20 cellular contexts compared by ENCODE assay signal in genomic region chr16:68100504-68100903, GRCh38. TPM values are rescaled to one million over a fixed set of nuclear protein-coding genes. Genes with fewer than 3 reads are reported as not detected.
DNase-seq lines count a peak whose midpoint lies in the region; ATAC-seq and TF ChIP-seq lines count a peak whose summit lies in the region.
"Had no signal": no experiment of that assay in that cellular context is flagged by ENCODE, and none has a peak within 500 bp of the region (broad histone marks: within the 10 kb centered on the region; RNA-seq: fewer than 3 reads in every experiment).

No MANE protein-coding gene starts in this region.

- peaks cover 38% of the 10 kb centered on the region for H3K4me1 ChIP-seq in CD4-positive, CD25-positive, alpha-beta regulatory T cell (ENCODE audit: control insufficient read depth, insufficient read depth, low read length, poor library complexity, severe bottlenecking)
- H3K4me1 ChIP-seq in Peyer's patch = peaks cover 0 to 16% (median 1%) of the 10 kb centered on the region in 4 donors
- H3K4me1 ChIP-seq: breast epithelium had no signal

- peaks cover 4% of the 10 kb centered on the region for H3K36me3 Mint-ChIP-seq in CD4-positive, CD25-positive, alpha-beta regulatory T cell
- peaks cover 45% of the 10 kb centered on the region for H3K36me3 Mint-ChIP-seq in activated naive CD8-positive, alpha-beta T cell treated with anti-CD3 and anti-CD28 coated beads, Interleukin-2, amount 10 ng/mL, durations not matched to agents 7 days and 5 days
- H3K36me3 Mint-ChIP-seq in naive thymus-derived CD8-positive, alpha-beta T cell = peaks cover 2 to 20% (median 10%) of the 10 kb centered on the region in 3 donors

- H3K36me3 ChIP-seq in CD4-positive, CD25-positive, alpha-beta regulatory T cell (ENCODE audit: control insufficient read depth, insufficient read depth, low read length) = peaks cover 3% of the 10 kb centered on the region
- no peaks in the 10 kb centered on the region for H3K36me3 ChIP-seq in Peyer's patch
- H3K36me3 ChIP-seq: breast epithelium, thyroid gland had no signal

- no peak for DNase-seq in activated CD4-positive, CD25-positive, alpha-beta regulatory T cell (lab: John Stamatoyannopoulos, UW)
- no peak for DNase-seq in CD4-positive, CD25-positive, alpha-beta regulatory T cell
- DNase-seq in activated naive CD8-positive, alpha-beta T cell treated with anti-CD3 and anti-CD28 coated beads, Interleukin-2, amount 10 ng/mL, durations not matched to agents 7 days and 5 days = no peak
- no peak for DNase-seq in naive thymus-derived CD8-positive, alpha-beta T cell
- DNase-seq in NCI-H2196 (lab: John Stamatoyannopoulos, UW; ENCODE audit: unreplicated experiment) (no peak), Peyer's patch (no peak), posterior cingulate gyrus (no peak)
- DNase-seq: 8988T; activated CD4-positive, alpha-beta T cell treated with anti-CD3 and anti-CD28 coated beads for 48 hours; activated effector memory CD4-positive, alpha-beta T cell treated with anti-CD3 and anti-CD28 coated beads, Interleukin-2, amount 50 U/mL, for 16 hours; amygdala; effector CD4-positive, alpha-beta T cell; GM23248; NCI-H1436; NCI-H748 treated with DMSO at 0.1 percent for 48 hours; nucleus accumbens; stomach had no signal

- no peaks in the 10 kb centered on the region for H3K27me3 Mint-ChIP-seq in CD4-positive, CD25-positive, alpha-beta regulatory T cell
- no peaks in the 10 kb centered on the region for H3K27me3 Mint-ChIP-seq in activated naive CD8-positive, alpha-beta T cell treated with anti-CD3 and anti-CD28 coated beads, Interleukin-2, amount 10 ng/mL, durations not matched to agents 7 days and 5 days
- H3K27me3 Mint-ChIP-seq in naive thymus-derived CD8-positive, alpha-beta T cell = no peaks in the 10 kb centered on the region

- peak overlapping the region; percentile 41 to 71 (median 53) for H3K4me3 Mint-ChIP-seq in CD4-positive, CD25-positive, alpha-beta regulatory T cell
- H3K4me3 Mint-ChIP-seq in activated naive CD8-positive, alpha-beta T cell treated with anti-CD3 and anti-CD28 coated beads, Interleukin-2, amount 10 ng/mL, durations not matched to agents 7 days and 5 days = no peak overlapping the region
- peak overlapping the region in 9 of 10 donors; percentile 14 to 84 (median 53) for H3K4me3 Mint-ChIP-seq in naive thymus-derived CD8-positive, alpha-beta T cell

- peak overlapping the region in 2 of 3 donors; percentile 65 to 76 for H3K27ac Mint-ChIP-seq in CD4-positive, CD25-positive, alpha-beta regulatory T cell
- H3K27ac Mint-ChIP-seq in activated naive CD8-positive, alpha-beta T cell treated with anti-CD3 and anti-CD28 coated beads, Interleukin-2, amount 10 ng/mL, durations not matched to agents 7 days and 5 days = peak overlapping the region; percentile 70
- peak overlapping the region in 8 of 10 donors; percentile 49 to 87 (median 76) for H3K27ac Mint-ChIP-seq in naive thymus-derived CD8-positive, alpha-beta T cell

- POLR2A ChIA-PET in activated naive CD8-positive, alpha-beta T cell treated with anti-CD3 and anti-CD28 coated beads, Interleukin-2, amount 10 ng/mL, durations not matched to agents 7 days and 5 days (lab: Charles Lee) = no interaction called here
- POLR2A ChIA-PET in naive thymus-derived CD8-positive, alpha-beta T cell (lab: Charles Lee) = interaction anchor here (0.8 kb wide), 1 partner anchor 11 kb away, joined by 3 read pairs; no protein-coding TSS in a partner anchor

- H3K4me3 ChIP-seq in CD4-positive, CD25-positive, alpha-beta regulatory T cell (ENCODE audit: low read depth, low read length) = no peak overlapping the region
- H3K4me3 ChIP-seq in Peyer's patch = no peak overlapping the region
- H3K4me3 ChIP-seq: breast epithelium, GM23248, stomach, thyroid gland had no signal

- H3K9me3 Mint-ChIP-seq in CD4-positive, CD25-positive, alpha-beta regulatory T cell = peaks cover 0 to 3% (median 0%) of the 10 kb centered on the region in 7 donors
- peaks cover 8% of the 10 kb centered on the region for H3K9me3 Mint-ChIP-seq in activated naive CD8-positive, alpha-beta T cell treated with anti-CD3 and anti-CD28 coated beads, Interleukin-2, amount 10 ng/mL, durations not matched to agents 7 days and 5 days
- H3K9me3 Mint-ChIP-seq in naive thymus-derived CD8-positive, alpha-beta T cell = peaks cover 0 to 6% (median 3%) of the 10 kb centered on the region in 9 donors

- no peaks in the 10 kb centered on the region for H3K9me3 ChIP-seq in CD4-positive, CD25-positive, alpha-beta regulatory T cell (ENCODE audit: control insufficient read depth in 2 of 2, low read length in 2 of 2)
- H3K9me3 ChIP-seq in Peyer's patch = no peaks in the 10 kb centered on the region
- H3K9me3 ChIP-seq: breast epithelium, thyroid gland had no signal

- intact Hi-C loops in posterior cingulate gyrus (cut with DNase I) = no loop called here

- H3K27me3 ChIP-seq in CD4-positive, CD25-positive, alpha-beta regulatory T cell (ENCODE audit: control insufficient read depth, insufficient read depth, low read length) = no peaks in the 10 kb centered on the region
- H3K27me3 ChIP-seq in Peyer's patch = no peaks in the 10 kb centered on the region
- H3K27me3 ChIP-seq: breast epithelium, stomach, thyroid gland had no signal

- peak; percentile 41 to 64 for ATAC-seq in activated CD4-positive, CD25-positive, alpha-beta regulatory T cell treated with anti-CD3 and anti-CD28 coated beads, Interleukin-2, amount 50 U/mL, for 24 hours
- ATAC-seq in CD4-positive, CD25-positive, alpha-beta regulatory T cell (ENCODE audit: low read depth in 2 of 2) = no peak
- ATAC-seq in activated naive CD8-positive, alpha-beta T cell treated with anti-CD3 and anti-CD28 coated beads, Interleukin-2, amount 10 ng/mL, durations not matched to agents 7 days and 5 days (ENCODE audit: low read depth) = no peak
- no peak for ATAC-seq in naive thymus-derived CD8-positive, alpha-beta T cell

- no peak for TF ChIP-seq POLR2A in Peyer's patch (IDR thresholded peaks at IDR 0.05)

- no peak overlapping the region for H3K27ac ChIP-seq in CD4-positive, CD25-positive, alpha-beta regulatory T cell (ENCODE audit: insufficient read depth, low read length, poor library complexity, severe bottlenecking)
- no peak overlapping the region for H3K27ac ChIP-seq in Peyer's patch
- H3K27ac ChIP-seq: breast epithelium, GM23248, stomach, thyroid gland had no signal

- peaks cover 35 to 88% (median 65%) of the 10 kb centered on the region in 4 donors for H3K4me1 Mint-ChIP-seq in CD4-positive, CD25-positive, alpha-beta regulatory T cell
- peaks cover 39% of the 10 kb centered on the region for H3K4me1 Mint-ChIP-seq in activated naive CD8-positive, alpha-beta T cell treated with anti-CD3 and anti-CD28 coated beads, Interleukin-2, amount 10 ng/mL, durations not matched to agents 7 days and 5 days
- peaks cover 38 to 92% (median 82%) of the 10 kb centered on the region in 4 donors for H3K4me1 Mint-ChIP-seq in naive thymus-derived CD8-positive, alpha-beta T cell

- TF ChIP-seq CTCF in Peyer's patch (IDR thresholded peaks at IDR 0.05) = no peak

RNA-seq across cellular contexts. Expression of gene NFATC3, which starts 15.3 kb away (rescaled TPM):
- 115 TPM for total RNA-seq in CD4-positive, CD25-positive, alpha-beta regulatory T cell
- polyA plus RNA-seq in CD4-positive, CD25-positive, alpha-beta regulatory T cell = 10 to 100 TPM; 52.0 to 67.5 (median 56.6) TPM
- 100 to 1,000 TPM; 132 to 139 TPM for total RNA-seq in activated naive CD8-positive, alpha-beta T cell treated with anti-CD3 and anti-CD28 coated beads, Interleukin-2, amount 10 ng/mL, durations not matched to agents 7 days and 5 days
- total RNA-seq in naive thymus-derived CD8-positive, alpha-beta T cell = 100 to 1,000 TPM; 156 to 162 TPM
- 100 to 1,000 TPM in 1 of 3 donors, 10 to 100 TPM in 2; 85.2 to 102 (median 86.6) TPM for polyA plus RNA-seq in naive thymus-derived CD8-positive, alpha-beta T cell
- total RNA-seq in Peyer's patch = 10 to 100 TPM; 40.5 to 72.0 (median 61.0) TPM

Comparison
In these comparisons a context has a peak if more than half of its experiments do, and no peak if none do; other contexts are left out.
1. ATAC-seq: peak in activated CD4-positive, CD25-positive, alpha-beta regulatory T cell treated with anti-CD3 and anti-CD28 coated beads, Interleukin-2, amount 50 U/mL, for 24 hours (2 of 2); none in CD4-positive, CD25-positive, alpha-beta regulatory T cell (0 of 2), activated naive CD8-positive, alpha-beta T cell treated with anti-CD3 and anti-CD28 coated beads, Interleukin-2, amount 10 ng/mL, durations not matched to agents 7 days and 5 days (single experiment) and naive thymus-derived CD8-positive, alpha-beta T cell (0 of 2).
2. Peak in every context shown above with its lines, with median percentiles within 50 percentile points of each other: H3K27ac Mint-ChIP-seq.